In the genomic region with DNA sequence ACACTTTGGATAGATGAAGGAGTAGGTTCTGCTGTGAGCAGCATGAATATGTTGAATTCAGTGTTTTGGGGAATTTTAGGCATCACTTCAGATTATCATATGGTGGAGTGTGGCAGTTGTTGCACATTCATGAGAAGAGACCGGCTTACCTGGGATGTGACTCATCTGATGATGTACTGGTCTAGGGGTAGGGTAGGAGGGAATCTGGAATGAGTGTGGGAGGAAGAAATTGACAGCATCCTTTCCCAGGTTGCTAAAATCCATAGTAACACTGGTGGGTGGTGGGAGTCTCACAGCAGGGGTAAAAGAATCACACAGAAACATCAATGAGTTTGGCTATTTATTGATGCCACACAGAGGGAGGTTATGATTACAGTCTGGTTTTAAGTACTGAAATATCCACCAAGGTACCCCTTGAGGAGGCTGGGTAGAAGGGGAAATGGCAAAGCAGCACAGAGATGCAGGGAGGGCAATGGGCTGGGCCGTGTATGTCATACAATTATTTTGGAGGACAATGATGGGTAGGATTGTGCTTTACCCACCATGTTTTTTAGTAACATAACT, we compare ENCODE assay signal across 16 cellular contexts.
A peak's percentile ranks its signal among the peaks of the same experiment; 100 is the strongest.
DNase-seq lines count a peak whose midpoint lies in the region; ATAC-seq, FAIRE-seq and TF ChIP-seq lines count a peak whose summit lies in the region.
"Had no signal": no experiment of that assay in that cellular context is flagged by ENCODE, and none has a peak within 500 bp of the region (broad histone marks: within the 10 kb centered on the region; RNA-seq: fewer than 3 reads in every experiment).

No MANE protein-coding gene starts in this region.

- DNase-seq in activated CD4-positive, alpha-beta T cell treated with anti-CD3 and anti-CD28 coated beads for 36 hours: no peak
- no peak for DNase-seq in activated CD4-positive, alpha-beta T cell treated with anti-CD3 and anti-CD28 coated beads, Interleukin-2, amount 50 U/mL, for 48 hours
- peak in 26 of 42 donors; percentile 4 to 87 (median 46) for DNase-seq in head of caudate nucleus
- no peak for DNase-seq in GM12892 (ENCODE audit: insufficient read length)
- DNase-seq in GDM1 (lab: John Stamatoyannopoulos, UW): no peak
- DNase-seq: CD8-positive, alpha-beta T cell; COR-L47; DMS153; DMS79 treated with DMSO at 0.1 percent for 48 hours; EL; HCEC 1CT had no signal

- peaks cover 5% of the 10 kb centered on the region for H3K4me1 Mint-ChIP-seq in activated CD4-positive, alpha-beta T cell treated with anti-CD3 and anti-CD28 coated beads for 36 hours
- no peaks in the 10 kb centered on the region for H3K4me1 Mint-ChIP-seq in activated T-helper 17 cell treated with anti-CD3 and anti-CD28 coated beads, Interleukin-2, amount 50 U/mL, for 72 hours
- H3K4me1 Mint-ChIP-seq: CD14-positive monocyte had no signal

- POLR2A ChIA-PET in activated CD4-positive, alpha-beta T cell treated with anti-CD3 and anti-CD28 coated beads for 36 hours (lab: Charles Lee): no interaction called here

- intact Hi-C loops in activated CD4-positive, alpha-beta T cell treated with anti-CD3 and anti-CD28 coated beads for 36 hours (cut with DNase I, micrococcal nuclease): no loop called here
- intact Hi-C loops in head of caudate nucleus (cut with DNase I): no loop called here

- ATAC-seq in activated CD4-positive, alpha-beta T cell treated with anti-CD3 and anti-CD28 coated beads for 36 hours: peak; percentile 63
- peak; percentile 53 for ATAC-seq in activated T-helper 17 cell treated with anti-CD3 and anti-CD28 coated beads, Interleukin-2, amount 50 U/mL, for 72 hours (replicated peaks)
- ATAC-seq in GM18907 (IDR thresholded peaks at IDR 0.05; ENCODE audit: unreplicated experiment): no peak
- ATAC-seq: CD8-positive, alpha-beta T cell had no signal

- no peak overlapping the region for H3K4me3 Mint-ChIP-seq in activated CD4-positive, alpha-beta T cell treated with anti-CD3 and anti-CD28 coated beads for 36 hours
- H3K4me3 Mint-ChIP-seq in activated T-helper 17 cell treated with anti-CD3 and anti-CD28 coated beads, Interleukin-2, amount 50 U/mL, for 72 hours: no peak overlapping the region
- H3K4me3 Mint-ChIP-seq: CD14-positive monocyte; CD8-positive, alpha-beta T cell had no signal

- peaks cover 4% of the 10 kb centered on the region for H3K27me3 Mint-ChIP-seq in activated CD4-positive, alpha-beta T cell treated with anti-CD3 and anti-CD28 coated beads for 36 hours
- peaks cover 6% of the 10 kb centered on the region for H3K27me3 Mint-ChIP-seq in activated T-helper 17 cell treated with anti-CD3 and anti-CD28 coated beads, Interleukin-2, amount 50 U/mL, for 72 hours

- no peaks in the 10 kb centered on the region for H3K36me3 Mint-ChIP-seq in activated CD4-positive, alpha-beta T cell treated with anti-CD3 and anti-CD28 coated beads for 36 hours (ENCODE audit: low read depth)
- H3K36me3 Mint-ChIP-seq in activated T-helper 17 cell treated with anti-CD3 and anti-CD28 coated beads, Interleukin-2, amount 50 U/mL, for 72 hours (ENCODE audit: low read depth): no peaks in the 10 kb centered on the region
- H3K36me3 Mint-ChIP-seq: CD14-positive monocyte; CD8-positive, alpha-beta T cell had no signal

- no peak for FAIRE-seq in GM12892 (lab: Jason Lieb, UNC)
- FAIRE-seq: D721Med, G401.6 had no signal

- no peak for TF ChIP-seq POLR2A in GM12892 (IDR thresholded peaks at IDR 0.05; ENCODE audit: low read depth, low read length)

- H3K27ac Mint-ChIP-seq in activated CD4-positive, alpha-beta T cell treated with anti-CD3 and anti-CD28 coated beads for 36 hours: no peak overlapping the region
- H3K27ac Mint-ChIP-seq in activated T-helper 17 cell treated with anti-CD3 and anti-CD28 coated beads, Interleukin-2, amount 50 U/mL, for 72 hours: no peak overlapping the region
- H3K27ac Mint-ChIP-seq: CD14-positive monocyte; CD8-positive, alpha-beta T cell had no signal

- CTCF ChIA-PET in activated CD4-positive, alpha-beta T cell treated with anti-CD3 and anti-CD28 coated beads for 36 hours (lab: Charles Lee): no interaction called here

- peaks cover 3% of the 10 kb centered on the region for H3K9me3 Mint-ChIP-seq in activated CD4-positive, alpha-beta T cell treated with anti-CD3 and anti-CD28 coated beads for 36 hours (ENCODE audit: low read depth)
- H3K9me3 Mint-ChIP-seq in activated T-helper 17 cell treated with anti-CD3 and anti-CD28 coated beads, Interleukin-2, amount 50 U/mL, for 72 hours: peaks cover 6% of the 10 kb centered on the region
- H3K9me3 Mint-ChIP-seq: CD8-positive, alpha-beta T cell had no signal

Comparison
In these comparisons a context has a peak if more than half of its experiments do, and no peak if none do; other contexts are left out.
1. DNase-seq: peak in head of caudate nucleus (26 of 42); none in activated CD4-positive, alpha-beta T cell treated with anti-CD3 and anti-CD28 coated beads for 36 hours (single experiment), activated CD4-positive, alpha-beta T cell treated with anti-CD3 and anti-CD28 coated beads, Interleukin-2, amount 50 U/mL, for 48 hours (0 of 2), GM12892 (single experiment) and GDM1 (single experiment).